ENCODE assay signal across 18 cellular contexts in genomic region chr10:44198096-44198779, GRCh38.
A peak's percentile ranks its signal among the peaks of the same experiment; 100 is the strongest.
DNase-seq lines count a peak whose midpoint lies in the region; ATAC-seq and TF ChIP-seq lines count a peak whose summit lies in the region.
"Had no signal": no experiment of that assay in that cellular context is flagged by ENCODE, and none has a peak within 500 bp of the region (broad histone marks: within the 10 kb centered on the region; RNA-seq: fewer than 3 reads in every experiment).

No MANE protein-coding gene starts in this region.

- H3K9ac ChIP-seq in adipocyte (ENCODE audit: low read length) (no peak overlapping the region), parathyroid adenoma (no peak overlapping the region)
- H3K9ac ChIP-seq: BLaER1 treated with 17β-estradiol and CSF1 and Interleukin-3, amounts not matched to agents 10 nM and 100 nM; neural progenitor cell had no signal

- H3K27ac ChIP-seq in AG04450 (ENCODE audit: low read depth, low read length) (peak overlapping the region; percentile 49), parathyroid adenoma (peak overlapping the region; percentile 30)
- H3K27ac ChIP-seq in effector memory CD4-positive, alpha-beta T cell (ENCODE audit: insufficient read depth, low read length, poor library complexity, severe bottlenecking) = no peak overlapping the region
- H3K27ac ChIP-seq: BLaER1 treated with 17β-estradiol and CSF1 and Interleukin-3, amounts not matched to agents 10 nM and 100 nM; neural progenitor cell; SJSA1 had no signal

- in situ Hi-C loops in GM13976 (cut with MboI; ENCODE audit: low sequenced_read_pairs, unreplicated experiment) = no loop called here

- TF ChIP-seq CTCF in AG04450 (IDR thresholded peaks at IDR 0.05; ENCODE audit: low read depth, low read length) = no peak
- TF ChIP-seq CTCF in fibroblast of villous mesenchyme (IDR thresholded peaks at IDR 0.05; ENCODE audit: insufficient read depth, low read depth, low read length) = no peak
- no peak for TF ChIP-seq CTCF in parathyroid adenoma (IDR thresholded peaks at IDR 0.05)
- TF ChIP-seq CTCF in GM13976 (IDR thresholded peaks at IDR 0.05; ENCODE audit: borderline replicate concordance, control extremely low read depth, extremely low read depth, insufficient read depth, missing control alignments) = no peak

- H3K79me2 ChIP-seq in parathyroid adenoma = no peaks in the 10 kb centered on the region

- POLR2A ChIA-PET in AG04450 (lab: Yijun Ruan, JAX) = interaction anchor here (0.8 to 1.2 kb wide), 2 partner anchors 15 to 96 kb away, joined by 3 to 4 read pairs; no protein-coding TSS in a partner anchor

- H3K4me3 ChIP-seq in AG04450 (ENCODE audit: low read depth, low read length) (no peak overlapping the region), adipocyte (ENCODE audit: low read length) (no peak overlapping the region), fibroblast of villous mesenchyme (ENCODE audit: low read depth, low read length) (no peak overlapping the region), parathyroid adenoma (ENCODE audit: low read depth, low read length) (no peak overlapping the region)
- no peak overlapping the region for H3K4me3 ChIP-seq in effector memory CD4-positive, alpha-beta T cell (ENCODE audit: insufficient read depth, low read depth, low read length, poor library complexity, severe bottlenecking)
- H3K4me3 ChIP-seq: BLaER1 treated with 17β-estradiol and CSF1 and Interleukin-3, amounts not matched to agents 10 nM and 100 nM; neural progenitor cell; SJSA1; spleen had no signal

- H3K4me1 ChIP-seq in adipocyte (ENCODE audit: control insufficient read depth, insufficient read depth, low read length) = peaks cover 28% of the 10 kb centered on the region
- peaks cover 30% of the 10 kb centered on the region for H3K4me1 ChIP-seq in parathyroid adenoma
- H3K4me1 ChIP-seq in effector memory CD4-positive, alpha-beta T cell (ENCODE audit: control insufficient read depth, insufficient read depth, low read length, poor library complexity, severe bottlenecking) = no peaks in the 10 kb centered on the region
- H3K4me1 ChIP-seq: neural progenitor cell had no signal

- ATAC-seq in HG03354 (IDR thresholded peaks at IDR 0.05; ENCODE audit: poor library complexity, severe bottlenecking, unreplicated experiment) = no peak
- ATAC-seq: activated naive CD8-positive, alpha-beta T cell treated with anti-CD3 and anti-CD28 coated beads, Interleukin-2, amount 50 U/mL, for 24 hours; left lobe of liver had no signal

- DNase-seq in AG04450 (ENCODE audit: low read depth, low spot score) (peak; percentile 49), adipocyte (ENCODE audit: low read depth) (peak; percentile 84), fibroblast of villous mesenchyme (ENCODE audit: low read depth) (peak; percentile 44), SKM-1 treated with dmso at 0.1 percent for 144 hours (lab: John Stamatoyannopoulos, UW; ENCODE audit: unreplicated experiment) (no peak), GM13976 (ENCODE audit: low spot score) (no peak)
- no peak for DNase-seq in effector memory CD4-positive, alpha-beta T cell
- DNase-seq: activated effector memory CD4-positive, alpha-beta T cell treated with anti-CD3 and anti-CD28 coated beads, Interleukin-2, amount 50 U/mL, for 16 hours; activated naive CD8-positive, alpha-beta T cell treated with anti-CD3 and anti-CD28 coated beads, Interleukin-2, amount 50 U/mL, for 24 hours; caudate nucleus; NCI-H1417; spleen; stimulated activated CD4-positive, alpha-beta T cell treated with anti-CD3 and anti-CD28 coated beads, Interleukin-4, amount 100 ng/mL, for 24 hours had no signal

- H2AFZ ChIP-seq in parathyroid adenoma = peak overlapping the region; percentile 52
- H2AFZ ChIP-seq: neural progenitor cell had no signal

- peaks cover 7% of the 10 kb centered on the region for H3K9me3 ChIP-seq in AG04450 (ENCODE audit: control insufficient read depth, insufficient read depth, low read length)
- H3K9me3 ChIP-seq in adipocyte (ENCODE audit: control insufficient read depth, low read length) = no peaks in the 10 kb centered on the region
- no peaks in the 10 kb centered on the region for H3K9me3 ChIP-seq in parathyroid adenoma (ENCODE audit: control insufficient read depth, low read length)
- H3K9me3 ChIP-seq in effector memory CD4-positive, alpha-beta T cell (ENCODE audit: control insufficient read depth, low read length) = no peaks in the 10 kb centered on the region
- H3K9me3 ChIP-seq: SJSA1 had no signal

- H3K27me3 ChIP-seq in AG04450 (ENCODE audit: control insufficient read depth, insufficient read depth, low read length) (peaks cover 2% of the 10 kb centered on the region), adipocyte (replicated peaks; ENCODE audit: control insufficient read depth, insufficient read depth, low read length) (no peaks in the 10 kb centered on the region), parathyroid adenoma (ENCODE audit: control insufficient read depth, insufficient read depth, low read length) (no peaks in the 10 kb centered on the region)
- H3K27me3 ChIP-seq in effector memory CD4-positive, alpha-beta T cell (replicated peaks; ENCODE audit: control insufficient read depth, insufficient read depth, low read length, poor library complexity, severe bottlenecking) = no peaks in the 10 kb centered on the region
- H3K27me3 ChIP-seq: BLaER1 treated with 17β-estradiol and CSF1 and Interleukin-3, amounts not matched to agents 10 nM and 100 nM; neural progenitor cell; SJSA1; spleen had no signal

- CTCF ChIA-PET in AG04450 (lab: Charles Lee) = interaction anchor here (1.1 kb wide), 1 partner anchor 113 kb away, joined by 3 read pairs; no protein-coding TSS in a partner anchor

- no peaks in the 10 kb centered on the region for H3K36me3 ChIP-seq in adipocyte (ENCODE audit: control insufficient read depth, insufficient read depth, low read length, severe bottlenecking)
- H3K36me3 ChIP-seq in parathyroid adenoma (ENCODE audit: control insufficient read depth, insufficient read depth, low read length) = no peaks in the 10 kb centered on the region
- no peaks in the 10 kb centered on the region for H3K36me3 ChIP-seq in effector memory CD4-positive, alpha-beta T cell (ENCODE audit: control insufficient read depth, insufficient read depth, low read length)
- H3K36me3 ChIP-seq: BLaER1 treated with 17β-estradiol and CSF1 and Interleukin-3, amounts not matched to agents 10 nM and 100 nM; neural progenitor cell; SJSA1; spleen had no signal

- no peak overlapping the region for H3K4me2 ChIP-seq in parathyroid adenoma (ENCODE audit: low read length)
- H3K4me2 ChIP-seq: neural progenitor cell had no signal

Comparison
In these comparisons a context has a peak if more than half of its experiments do, and no peak if none do; other contexts are left out.
1. DNase-seq: peak in AG04450 (single experiment), adipocyte (single experiment) and fibroblast of villous mesenchyme (single experiment); none in SKM-1 treated with dmso at 0.1 percent for 144 hours (single experiment), effector memory CD4-positive, alpha-beta T cell (0 of 3) and GM13976 (single experiment).